23 cellular contexts compared by ENCODE assay signal in genomic region chr20:20666359-20666758, GRCh38. TPM values are rescaled to one million over a fixed set of nuclear protein-coding genes. Genes with fewer than 3 reads are reported as not detected.
DNase-seq lines count a peak whose midpoint lies in the region; ATAC-seq and TF ChIP-seq lines count a peak whose summit lies in the region.
"Had no signal": no experiment of that assay in that cellular context is flagged by ENCODE, and none has a peak within 500 bp of the region (broad histone marks: within the 10 kb centered on the region; RNA-seq: fewer than 3 reads in every experiment).

No MANE protein-coding gene starts in this region.

- peaks cover 44 to 50% of the 10 kb centered on the region in 2 donors for H3K4me1 ChIP-seq in gastrocnemius medialis
- H3K4me1 ChIP-seq: breast epithelium had no signal

- ATAC-seq in gastrocnemius medialis (no peak), T-helper 17 cell (no peak), HG03108 (IDR thresholded peaks at IDR 0.05; ENCODE audit: unreplicated experiment) (no peak)
- ATAC-seq in activated T-helper 17 cell treated with anti-CD3 and anti-CD28 coated beads, Interleukin-2, amount 50 U/mL, for 72 hours (replicated peaks): no peak
- ATAC-seq: activated CD8-positive, alpha-beta memory T cell treated with anti-CD3 and anti-CD28 coated beads, Interleukin-2, amount 10 ng/mL, durations not matched to agents 7 days and 5 days; activated naive CD8-positive, alpha-beta T cell treated with anti-CD3 and anti-CD28 coated beads, Interleukin-2, amount 50 U/mL, for 24 hours; esophagus mucosa; sciatic nerve had no signal

- no peak overlapping the region for H3K4me3 Mint-ChIP-seq in activated T-helper 17 cell treated with anti-CD3 and anti-CD28 coated beads, Interleukin-2, amount 50 U/mL, for 72 hours
- H3K4me3 Mint-ChIP-seq in T-helper 17 cell: no peak overlapping the region
- H3K4me3 Mint-ChIP-seq: activated CD8-positive, alpha-beta memory T cell treated with anti-CD3 and anti-CD28 coated beads, Interleukin-2, amount 10 ng/mL, durations not matched to agents 7 days and 5 days; activated naive CD8-positive, alpha-beta T cell treated with anti-CD3 and anti-CD28 coated beads, Interleukin-2, amount 50 U/mL, for 24 hours; T-helper 2 cell treated with Interferon-gamma antibody and Interleukin-4, amounts not matched to agents 5 μg/mL and 100 μg/mL, for 36 hours had no signal

- H3K9me3 Mint-ChIP-seq in activated T-helper 17 cell treated with anti-CD3 and anti-CD28 coated beads, Interleukin-2, amount 50 U/mL, for 72 hours: no peaks in the 10 kb centered on the region
- H3K9me3 Mint-ChIP-seq: activated naive CD8-positive, alpha-beta T cell treated with anti-CD3 and anti-CD28 coated beads, Interleukin-2, amount 50 U/mL, for 24 hours; activated T-helper 2 cell treated with anti-CD3 and anti-CD28 coated beads, Interferon-gamma antibody, Interleukin-2, Interleukin-4, amounts not matched to agents 10 μg/mL and 5 μg/mL and 100 μg/mL, durations not matched to agents 14 hours and 24 hours and 36 hours; CD14-positive monocyte; T-helper 2 cell treated with Interferon-gamma antibody and Interleukin-4, amounts not matched to agents 5 μg/mL and 100 μg/mL, for 36 hours had no signal

- peak; percentile 58 for DNase-seq in NCI-H510A treated with DMSO at 0.1 percent for 48 hours (lab: John Stamatoyannopoulos, UW)
- DNase-seq in NCI-H510A (lab: John Stamatoyannopoulos, UW): no peak
- DNase-seq in NCI-H2029 (lab: John Stamatoyannopoulos, UW): peak; percentile 61
- peak; percentile 24 for DNase-seq in choroid plexus epithelial cell (ENCODE audit: low read depth)
- no peak for DNase-seq in gastrocnemius medialis
- DNase-seq in T-helper 17 cell: no peak
- DNase-seq: activated CD4-positive, alpha-beta T cell treated with anti-CD3 and anti-CD28 coated beads for 1 hour; activated CD8-positive, alpha-beta memory T cell treated with anti-CD3 and anti-CD28 coated beads, Interleukin-2, amount 10 ng/mL, durations not matched to agents 7 days and 5 days; activated naive CD8-positive, alpha-beta T cell treated with anti-CD3 and anti-CD28 coated beads, Interleukin-2, amount 50 U/mL, for 24 hours; Karpas-422; left ventricle myocardium inferior; NCI-H146; SIG-M5; stimulated activated naive CD4-positive, alpha-beta T cell treated with Interleukin-2 at 50 U/mL for 16 hours; transverse colon had no signal

- peak overlapping the region; percentile 15 for H3K4me3 ChIP-seq in choroid plexus epithelial cell (ENCODE audit: low read depth, low read length)
- no peak overlapping the region for H3K4me3 ChIP-seq in gastrocnemius medialis
- H3K4me3 ChIP-seq: breast epithelium, left ventricle myocardium inferior, transverse colon had no signal

- H3K36me3 ChIP-seq in gastrocnemius medialis: no peaks in the 10 kb centered on the region
- H3K36me3 ChIP-seq: breast epithelium, transverse colon had no signal

- in situ Hi-C loops in gastrocnemius medialis (cut with MboI; ENCODE audit: low sequenced_read_pairs in 4 of 4): loop anchor here in 1 of 4 donors (5.0 kb wide), 1 partner anchor 156 kb away; no protein-coding TSS in a partner anchor

- intact Hi-C loops in gastrocnemius medialis (cut with DNase I; ENCODE audit: low total_unique reads): no loop called here

- H3K27ac Mint-ChIP-seq in activated T-helper 17 cell treated with anti-CD3 and anti-CD28 coated beads, Interleukin-2, amount 50 U/mL, for 72 hours: no peak overlapping the region
- no peak overlapping the region for H3K27ac Mint-ChIP-seq in T-helper 17 cell
- H3K27ac Mint-ChIP-seq: activated CD8-positive, alpha-beta memory T cell treated with anti-CD3 and anti-CD28 coated beads, Interleukin-2, amount 10 ng/mL, durations not matched to agents 7 days and 5 days; activated naive CD8-positive, alpha-beta T cell treated with anti-CD3 and anti-CD28 coated beads, Interleukin-2, amount 50 U/mL, for 24 hours; activated T-helper 2 cell treated with anti-CD3 and anti-CD28 coated beads, Interferon-gamma antibody, Interleukin-2, Interleukin-4, amounts not matched to agents 10 μg/mL and 5 μg/mL and 100 μg/mL, durations not matched to agents 14 hours and 24 hours and 36 hours; CD14-positive monocyte; T-helper 2 cell treated with Interferon-gamma antibody and Interleukin-4, amounts not matched to agents 5 μg/mL and 100 μg/mL, for 36 hours had no signal

- H3K9me3 ChIP-seq in gastrocnemius medialis (no peaks in the 10 kb centered on the region), T-helper 17 cell (ENCODE audit: control insufficient read depth, low read length, poor library complexity, severe bottlenecking) (no peaks in the 10 kb centered on the region)
- H3K9me3 ChIP-seq: breast epithelium, left ventricle myocardium inferior, transverse colon had no signal

- no peaks in the 10 kb centered on the region for H3K27me3 Mint-ChIP-seq in activated T-helper 17 cell treated with anti-CD3 and anti-CD28 coated beads, Interleukin-2, amount 50 U/mL, for 72 hours
- no peaks in the 10 kb centered on the region for H3K27me3 Mint-ChIP-seq in T-helper 17 cell
- H3K27me3 Mint-ChIP-seq: activated CD8-positive, alpha-beta memory T cell treated with anti-CD3 and anti-CD28 coated beads, Interleukin-2, amount 10 ng/mL, durations not matched to agents 7 days and 5 days; activated naive CD8-positive, alpha-beta T cell treated with anti-CD3 and anti-CD28 coated beads, Interleukin-2, amount 50 U/mL, for 24 hours had no signal

- H3K4me1 Mint-ChIP-seq in activated T-helper 17 cell treated with anti-CD3 and anti-CD28 coated beads, Interleukin-2, amount 50 U/mL, for 72 hours: peaks cover 22% of the 10 kb centered on the region
- H3K4me1 Mint-ChIP-seq in T-helper 17 cell: peaks cover 37% of the 10 kb centered on the region

- TF ChIP-seq CTCF in choroid plexus epithelial cell (conservative IDR thresholded peaks at IDR 0.05; ENCODE audit: low read depth, low read length): no peak
- no peak for TF ChIP-seq CTCF in gastrocnemius medialis (IDR thresholded peaks at IDR 0.05 in 4 of 5, conservative IDR thresholded peaks at IDR 0.05 in 1 of 5)

- peak overlapping the region; percentile 48 to 70 (median 66) for H3K27ac ChIP-seq in gastrocnemius medialis
- H3K27ac ChIP-seq: breast epithelium, left ventricle myocardium inferior, transverse colon had no signal

- H3K27me3 ChIP-seq in gastrocnemius medialis: no peaks in the 10 kb centered on the region
- H3K27me3 ChIP-seq: breast epithelium, transverse colon had no signal

- H3K36me3 Mint-ChIP-seq in activated T-helper 17 cell treated with anti-CD3 and anti-CD28 coated beads, Interleukin-2, amount 50 U/mL, for 72 hours (ENCODE audit: low read depth): no peaks in the 10 kb centered on the region
- peaks cover 9% of the 10 kb centered on the region for H3K36me3 Mint-ChIP-seq in T-helper 17 cell (ENCODE audit: low read depth)

- no peak for TF ChIP-seq POLR2A in gastrocnemius medialis (IDR thresholded peaks at IDR 0.05)

RNA-seq across cellular contexts. Expression of gene RALGAPA2, which starts 46.1 kb away (rescaled TPM):
- total RNA-seq in gastrocnemius medialis: 10 to 100 TPM; 43.2 to 56.9 (median 52.0) TPM
- total RNA-seq in activated T-helper 17 cell treated with anti-CD3 and anti-CD28 coated beads, Interleukin-2, amount 50 U/mL, for 72 hours: 10 to 100 TPM; 19.2 to 23.2 TPM
- total RNA-seq in T-helper 17 cell: 10 to 100 TPM; 27.8 to 29.5 TPM

Comparison
In these comparisons a context has a peak if more than half of its experiments do, and no peak if none do; other contexts are left out.
1. DNase-seq: peak in NCI-H510A treated with DMSO at 0.1 percent for 48 hours (single experiment), NCI-H2029 (single experiment) and choroid plexus epithelial cell (single experiment); none in NCI-H510A (single experiment), gastrocnemius medialis (0 of 2) and T-helper 17 cell (0 of 3).